8 cellular contexts compared by ENCODE assay signal in genomic region chr6:35602133-35602946, GRCh38.
DNase-seq lines count a peak whose midpoint lies in the region; ATAC-seq and TF ChIP-seq lines count a peak whose summit lies in the region.

No MANE protein-coding gene starts in this region.

- H3K4me2 ChIP-seq in SU-DHL-6 (ENCODE audit: low read depth, low read length, poor library complexity, severe bottlenecking) (no peak overlapping the region), fibroblast of lung (ENCODE audit: extremely low read depth, insufficient read depth, low read length) (peak overlapping the region; percentile 82), parathyroid adenoma (ENCODE audit: low read length) (peak overlapping the region; percentile 50)

- ATAC-seq in GM21367 (IDR thresholded peaks at IDR 0.05; ENCODE audit: unreplicated experiment) (peak; percentile 55), HG03159 (IDR thresholded peaks at IDR 0.05; ENCODE audit: unreplicated experiment) (no peak)

- CTCF ChIA-PET in GM10248 (lab: Yijun Ruan, JAX): interaction anchor here (1.2 to 5.6 kb wide), 10 partner anchors 8 to 155 kb away, joined by 3 to 37 read pairs (median 5); partner anchors contain the start of gene ARMC12

- H2AFZ ChIP-seq in SU-DHL-6 (ENCODE audit: low read depth, low read length, severe bottlenecking) (no peak overlapping the region), fibroblast of lung (ENCODE audit: low read length) (no peak overlapping the region), parathyroid adenoma (peak overlapping the region; percentile 18)

- H3K4me1 ChIP-seq in fibroblast of lung (ENCODE audit: control insufficient read depth, extremely low read depth, insufficient read depth, low read length) (peaks cover 17% of the 10 kb centered on the region), parathyroid adenoma (peaks cover 10% of the 10 kb centered on the region)

- peaks cover 16% of the 10 kb centered on the region; the same call in 1 of the 2 replicates for H3K36me3 ChIP-seq in SU-DHL-6 (ENCODE audit: low read length)
- no peaks in the 10 kb centered on the region for H3K36me3 ChIP-seq in fibroblast of lung (ENCODE audit: control insufficient read depth, insufficient read depth, low read length)
- no peaks in the 10 kb centered on the region for H3K36me3 ChIP-seq in parathyroid adenoma (ENCODE audit: control insufficient read depth, insufficient read depth, low read length)

- no peaks in the 10 kb centered on the region for H4K20me1 ChIP-seq in SU-DHL-6 (ENCODE audit: low read depth, low read length)
- H4K20me1 ChIP-seq in fibroblast of lung (ENCODE audit: control insufficient read depth, extremely low read depth, insufficient read depth, low read length): no peaks in the 10 kb centered on the region

- peaks cover 23% of the 10 kb centered on the region for H3K79me2 ChIP-seq in SU-DHL-6 (ENCODE audit: insufficient read depth, low read length)
- H3K79me2 ChIP-seq in fibroblast of lung (ENCODE audit: control insufficient read depth, insufficient read depth, low read length): no peaks in the 10 kb centered on the region
- peaks cover 3% of the 10 kb centered on the region for H3K79me2 ChIP-seq in parathyroid adenoma

- H3K27me3 ChIP-seq in SU-DHL-6 (ENCODE audit: low read length): no peaks in the 10 kb centered on the region
- no peaks in the 10 kb centered on the region for H3K27me3 ChIP-seq in fibroblast of lung (ENCODE audit: control insufficient read depth, insufficient read depth, low read length)
- no peaks in the 10 kb centered on the region for H3K27me3 ChIP-seq in parathyroid adenoma (ENCODE audit: control insufficient read depth, insufficient read depth, low read length)

- TF ChIP-seq CTCF in SU-DHL-6 (IDR thresholded peaks at IDR 0.05; ENCODE audit: insufficient read depth, low read length, poor library complexity, severe bottlenecking) (no peak), fibroblast of lung (conservative IDR thresholded peaks at IDR 0.05 in 1 of 2, IDR thresholded peaks at IDR 0.05 in 1 of 2; ENCODE audit: low read depth in 1 of 2, low read length in 2 of 2) (no peak), parathyroid adenoma (IDR thresholded peaks at IDR 0.05) (no peak), GM10248 (IDR thresholded peaks at IDR 0.05; ENCODE audit: control extremely low read depth, extremely low read depth, low read depth, missing control alignments) (no peak)

- H3K27ac ChIP-seq in SU-DHL-6 (ENCODE audit: low read depth, low read length): peak overlapping the region; percentile 1; the same call in 1 of the 2 replicates
- peak overlapping the region; percentile 52 for H3K27ac ChIP-seq in fibroblast of lung (ENCODE audit: insufficient read depth, low read length)
- peak overlapping the region; percentile 70 for H3K27ac ChIP-seq in parathyroid adenoma

- peaks cover 18% of the 10 kb centered on the region; the same call in 1 of the 2 replicates for H3F3A ChIP-seq in SU-DHL-6 (ENCODE audit: insufficient read depth)

- H3K9ac ChIP-seq in SU-DHL-6 (ENCODE audit: low read length) (no peak overlapping the region), fibroblast of lung (ENCODE audit: insufficient read depth, low read length) (no peak overlapping the region), parathyroid adenoma (no peak overlapping the region)

- H3K4me3 ChIP-seq in SU-DHL-6 (ENCODE audit: insufficient read depth, low read length, poor library complexity, severe bottlenecking): no peak overlapping the region
- peak overlapping the region in 2 of 4 experiments; percentile 34 to 38 for H3K4me3 ChIP-seq in fibroblast of lung (replicated peaks in 1 of 4; ENCODE audit: control extremely low read depth in 1 of 4, insufficient read depth in 1 of 4, low read depth in 3 of 4, low read length in 4 of 4)
- peak overlapping the region; percentile 12 for H3K4me3 ChIP-seq in parathyroid adenoma (ENCODE audit: low read depth, low read length)

- POLR2A ChIA-PET in GM10248 (lab: Yijun Ruan, JAX): no interaction called here

- peak; percentile 69 to 79 for DNase-seq in fibroblast of lung (ENCODE audit: low read depth in 2 of 2)
- no peak for DNase-seq in GM10248 (ENCODE audit: extremely low spot score)
- no peak for DNase-seq in occipital lobe (lab: John Stamatoyannopoulos, UW)
- no peak for DNase-seq in NCI-H146 treated with DMSO at 0.1 percent for 48 hours (lab: John Stamatoyannopoulos, UW; ENCODE audit: unreplicated experiment)

- no peaks in the 10 kb centered on the region for H3K9me2 ChIP-seq in SU-DHL-6 (replicated peaks; ENCODE audit: insufficient read depth, low read length)

- H3K9me3 ChIP-seq in SU-DHL-6 (ENCODE audit: insufficient read depth, low read length): no peaks in the 10 kb centered on the region
- H3K9me3 ChIP-seq in fibroblast of lung (ENCODE audit: control insufficient read depth, insufficient read depth, low read depth, low read length): no peaks in the 10 kb centered on the region
- no peaks in the 10 kb centered on the region for H3K9me3 ChIP-seq in parathyroid adenoma (ENCODE audit: control insufficient read depth, low read length)

Comparison
In these comparisons a context has a peak if more than half of its experiments do, and no peak if none do; other contexts are left out.
1. H3K27ac ChIP-seq: peak in every context shown above with its lines; median percentile 70 in parathyroid adenoma; 52 in fibroblast of lung; 1 in SU-DHL-6.
2. DNase-seq: peak in fibroblast of lung (2 of 2); none in GM10248 (single experiment), occipital lobe (single experiment) and NCI-H146 treated with DMSO at 0.1 percent for 48 hours (single experiment).